In the genomic region with DNA sequence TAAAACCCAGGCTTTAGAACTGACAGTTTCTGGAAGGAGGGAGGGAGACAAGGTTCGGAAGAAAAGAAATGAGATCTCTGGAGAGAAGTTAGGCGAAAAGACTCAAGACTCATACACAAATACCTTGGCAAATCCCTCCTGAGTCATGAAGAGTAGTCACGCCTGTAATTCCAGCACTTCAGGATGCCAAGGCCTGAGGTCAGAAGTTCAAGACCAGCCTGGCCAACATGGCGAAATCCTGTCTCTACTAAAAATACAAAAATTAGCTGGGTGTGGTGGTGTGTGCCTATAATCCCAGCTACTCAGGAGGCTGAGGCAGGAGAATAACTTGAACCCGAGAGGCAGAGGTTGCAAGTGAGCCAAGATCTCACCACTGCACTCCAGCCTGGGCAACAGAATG, we compare ENCODE assay signal across 6 cellular contexts. TPM values are rescaled to one million over a fixed set of nuclear protein-coding genes. Genes with fewer than 3 reads are reported as not detected.
"Had no signal": no experiment of that assay in that cellular context is flagged by ENCODE, and none has a peak within 500 bp of the region (broad histone marks: within the 10 kb centered on the region; RNA-seq: fewer than 3 reads in every experiment).

No MANE protein-coding gene starts in this region.

RNA-seq across cellular contexts. Expression of gene MUSK, which starts 27.3 kb away (rescaled TPM):
- total RNA-seq: activated CD8-positive, alpha-beta T cell treated with anti-CD3 and anti-CD28 coated beads, Interleukin-2, amount 10 ng/mL, durations not matched to agents 7 days and 5 days; activated naive CD8-positive, alpha-beta T cell treated with anti-CD3 and anti-CD28 coated beads, Interleukin-2, amount 10 ng/mL, durations not matched to agents 7 days and 5 days; dermis blood vessel endothelial cell; glomerular endothelial cell; T-helper 1 cell treated with Interleukin-12 subunit alpha and Interleukin-12 subunit beta and Interleukin-4 antibody, amounts not matched to agents 30 ng/mL and 1 ng/mL, for 36 hours; WTC11 had no signal
